1 cellular context compared by ENCODE assay signal in the genomic region with DNA sequence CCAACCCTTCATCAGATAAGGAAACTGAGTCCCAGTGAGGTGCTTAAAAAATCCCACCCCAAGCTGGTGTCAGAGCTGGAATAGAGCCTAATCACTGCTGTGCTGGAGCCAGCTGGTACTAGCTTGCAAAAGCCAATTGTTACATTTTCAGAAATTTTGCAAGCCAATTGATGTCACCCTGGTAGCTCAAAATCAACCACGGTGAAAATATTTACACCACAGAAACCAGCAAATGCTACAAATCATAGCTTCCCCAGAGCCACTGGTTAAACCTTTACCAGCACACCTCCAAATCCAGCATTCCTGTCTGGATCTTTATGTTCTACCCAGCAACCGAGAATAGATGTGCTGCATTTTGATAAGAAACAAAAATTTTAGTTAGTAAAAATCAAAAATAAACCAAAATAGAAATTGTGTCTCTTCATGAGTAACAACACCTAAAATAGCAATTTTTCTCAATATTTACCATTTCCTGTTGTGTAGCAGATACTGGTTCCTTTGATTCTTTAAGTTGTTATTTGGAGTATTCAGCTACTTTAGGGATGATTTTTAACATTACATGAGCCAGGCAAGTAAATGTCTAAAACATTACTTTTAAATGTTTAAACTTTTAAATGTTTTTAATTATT.
TF ChIP-seq lines count a peak whose summit lies in the region.

No MANE protein-coding gene starts in this region.

TF ChIP-seq in H1, 55 proteins besides CTCF, POLR2A, EP300 and RAD21 (continued from another document):
- TF ChIP-seq, protein P1, sequence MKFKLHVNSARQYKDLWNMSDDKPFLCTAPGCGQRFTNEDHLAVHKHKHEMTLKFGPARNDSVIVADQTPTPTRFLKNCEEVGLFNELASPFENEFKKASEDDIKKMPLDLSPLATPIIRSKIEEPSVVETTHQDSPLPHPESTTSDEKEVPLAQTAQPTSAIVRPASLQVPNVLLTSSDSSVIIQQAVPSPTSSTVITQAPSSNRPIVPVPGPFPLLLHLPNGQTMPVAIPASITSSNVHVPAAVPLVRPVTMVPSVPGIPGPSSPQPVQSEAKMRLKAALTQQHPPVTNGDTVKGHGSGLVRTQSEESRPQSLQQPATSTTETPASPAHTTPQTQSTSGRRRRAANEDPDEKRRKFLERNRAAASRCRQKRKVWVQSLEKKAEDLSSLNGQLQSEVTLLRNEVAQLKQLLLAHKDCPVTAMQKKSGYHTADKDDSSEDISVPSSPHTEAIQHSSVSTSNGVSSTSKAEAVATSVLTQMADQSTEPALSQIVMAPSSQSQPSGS (IDR thresholded peaks at IDR 0.05; ENCODE audit: low read length), result no peak
- no peak for TF ChIP-seq SP1 (IDR thresholded peaks at IDR 0.05; ENCODE audit: low read depth, low read length)
